Comparison of ENCODE assay signal across 7 cellular contexts in genomic region chrX:53088136-53088974, GRCh38. TPM values are rescaled to one million over a fixed set of nuclear protein-coding genes. Genes with fewer than 3 reads are reported as not detected.
DNase-seq lines count a peak whose midpoint lies in the region; ATAC-seq and TF ChIP-seq lines count a peak whose summit lies in the region.

No MANE protein-coding gene starts in this region.

- H3K9me3 ChIP-seq in lower lobe of right lung = no peaks in the 10 kb centered on the region

- peak overlapping the region; percentile 81 for H3K27ac ChIP-seq in lower lobe of right lung

- H3K27ac Mint-ChIP-seq in activated CD8-positive, alpha-beta T cell treated with anti-CD3 and anti-CD28 coated beads, Interleukin-2, amount 10 ng/mL, durations not matched to agents 7 days and 5 days = peak overlapping the region; percentile 86

- POLR2A ChIA-PET in activated CD8-positive, alpha-beta T cell treated with anti-CD3 and anti-CD28 coated beads, Interleukin-2, amount 10 ng/mL, durations not matched to agents 7 days and 5 days (lab: Charles Lee) = interaction anchor here (1.0 kb wide), 1 partner anchor 16 kb away, joined by 3 read pairs; no protein-coding TSS in a partner anchor

- ATAC-seq in GM19351 (IDR thresholded peaks at IDR 0.05; ENCODE audit: unreplicated experiment) = peak; percentile 69
- ATAC-seq in activated CD8-positive, alpha-beta T cell treated with anti-CD3 and anti-CD28 coated beads, Interleukin-2, amount 10 ng/mL, durations not matched to agents 7 days and 5 days = peak; percentile 56
- peak; percentile 85 to 90 for ATAC-seq in lower lobe of right lung
- ATAC-seq in HG03571 (IDR thresholded peaks at IDR 0.05; ENCODE audit: unreplicated experiment) = no peak

- peaks cover 18% of the 10 kb centered on the region for H3K36me3 ChIP-seq in lower lobe of right lung

- H3K4me1 ChIP-seq in lower lobe of right lung = peaks cover 17% of the 10 kb centered on the region

- H3K27me3 ChIP-seq in lower lobe of right lung (ENCODE audit: low read depth) = no peaks in the 10 kb centered on the region

- no peak for TF ChIP-seq CTCF in lower lobe of right lung (IDR thresholded peaks at IDR 0.05)

- H3K27me3 Mint-ChIP-seq in activated CD8-positive, alpha-beta T cell treated with anti-CD3 and anti-CD28 coated beads, Interleukin-2, amount 10 ng/mL, durations not matched to agents 7 days and 5 days (ENCODE audit: low read depth) = no peaks in the 10 kb centered on the region

- CTCF ChIA-PET in activated CD8-positive, alpha-beta T cell treated with anti-CD3 and anti-CD28 coated beads, Interleukin-2, amount 10 ng/mL, durations not matched to agents 7 days and 5 days (lab: Charles Lee) = interaction anchor here (0.8 to 2.0 kb wide), 3 partner anchors 15 to 69 kb away, joined by 3 to 9 read pairs (median 3); no protein-coding TSS in a partner anchor

- intact Hi-C loops in lower lobe of right lung (cut with DNase I) = no loop called here

- H3K4me3 Mint-ChIP-seq in activated CD8-positive, alpha-beta T cell treated with anti-CD3 and anti-CD28 coated beads, Interleukin-2, amount 10 ng/mL, durations not matched to agents 7 days and 5 days = peak overlapping the region; percentile 75

- peaks cover 41% of the 10 kb centered on the region for H3K4me1 Mint-ChIP-seq in activated CD8-positive, alpha-beta T cell treated with anti-CD3 and anti-CD28 coated beads, Interleukin-2, amount 10 ng/mL, durations not matched to agents 7 days and 5 days (ENCODE audit: low read depth)

- peak; percentile 45 for DNase-seq in NCI-H2029 treated with DMSO at 0.1 percent for 48 hours (lab: John Stamatoyannopoulos, UW)
- DNase-seq in activated CD8-positive, alpha-beta T cell treated with anti-CD3 and anti-CD28 coated beads, Interleukin-2, amount 10 ng/mL, durations not matched to agents 7 days and 5 days = peak; percentile 73
- peak; percentile 83 for DNase-seq in ecto neural progenitor cell (ENCODE audit: low spot score)
- peak; percentile 84 for DNase-seq in lower lobe of right lung
- DNase-seq in stimulated activated CD4-positive, alpha-beta T cell treated with anti-CD3 and anti-CD28 coated beads, Interleukin-4, amount 100 ng/mL, for 1 hour = peak; percentile 82

- H3K9me3 Mint-ChIP-seq in activated CD8-positive, alpha-beta T cell treated with anti-CD3 and anti-CD28 coated beads, Interleukin-2, amount 10 ng/mL, durations not matched to agents 7 days and 5 days (ENCODE audit: insufficient read depth) = no peaks in the 10 kb centered on the region

- H3K4me3 ChIP-seq in lower lobe of right lung = peak overlapping the region; percentile 47

- H3K36me3 Mint-ChIP-seq in activated CD8-positive, alpha-beta T cell treated with anti-CD3 and anti-CD28 coated beads, Interleukin-2, amount 10 ng/mL, durations not matched to agents 7 days and 5 days (ENCODE audit: low read depth) = peaks cover 32% of the 10 kb centered on the region

RNA-seq across cellular contexts. Expression of gene KANTR, which starts 5.6 kb away (rescaled TPM):
- total RNA-seq in activated CD8-positive, alpha-beta T cell treated with anti-CD3 and anti-CD28 coated beads, Interleukin-2, amount 10 ng/mL, durations not matched to agents 7 days and 5 days = 10 to 100 TPM; 11.5 to 11.6 TPM
- total RNA-seq in lower lobe of right lung = 14.8 TPM

RNA-seq across cellular contexts. Expression of gene TSPYL2, which starts 6.2 kb away (rescaled TPM):
- total RNA-seq in activated CD8-positive, alpha-beta T cell treated with anti-CD3 and anti-CD28 coated beads, Interleukin-2, amount 10 ng/mL, durations not matched to agents 7 days and 5 days = 10 to 100 TPM; 18.1 to 20.0 TPM
- total RNA-seq in lower lobe of right lung = 27.9 TPM

RNA-seq across cellular contexts. Expression of gene GPR173, which starts 39.8 kb away (rescaled TPM):
- total RNA-seq in activated CD8-positive, alpha-beta T cell treated with anti-CD3 and anti-CD28 coated beads, Interleukin-2, amount 10 ng/mL, durations not matched to agents 7 days and 5 days = not detected
- total RNA-seq in lower lobe of right lung = 0.56 TPM
